In genomic region chr3:184526158-184526483, GRCh38 we compare ENCODE assay signal across 9 cellular contexts. TPM values are rescaled to one million over a fixed set of nuclear protein-coding genes. Genes with fewer than 3 reads are reported as not detected.
DNase-seq lines count a peak whose midpoint lies in the region; ATAC-seq and TF ChIP-seq lines count a peak whose summit lies in the region.
"Had no signal": no experiment of that assay in that cellular context is flagged by ENCODE, and none has a peak within 500 bp of the region (broad histone marks: within the 10 kb centered on the region; RNA-seq: fewer than 3 reads in every experiment).

No MANE protein-coding gene starts in this region.

- no peak for TF ChIP-seq RAD21 in IMR-90 (IDR thresholded peaks at IDR 0.05; ENCODE audit: low read length)

- peaks cover 7% of the 10 kb centered on the region for H3K4me1 Mint-ChIP-seq in nephron

- H2BK5ac ChIP-seq in IMR-90 (ENCODE audit: low read depth, low read length, poor library complexity, severe bottlenecking), result no peak overlapping the region

- no peak overlapping the region for H2AK5ac ChIP-seq in IMR-90 (ENCODE audit: low read depth, low read length)

- no peak overlapping the region for H2BK20ac ChIP-seq in IMR-90 (ENCODE audit: low read depth, low read length)

- H3K9me3 ChIP-seq in BE2C, result no peaks in the 10 kb centered on the region
- H3K9me3 ChIP-seq in IMR-90 (ENCODE audit: control insufficient read depth, insufficient read depth, low read length), result no peaks in the 10 kb centered on the region

- H4K20me1 ChIP-seq in IMR-90 (ENCODE audit: insufficient read depth, low read length), result no peaks in the 10 kb centered on the region

- peak overlapping the region; percentile 36 for H2AFZ ChIP-seq in IMR-90 (replicated peaks; ENCODE audit: low read length, poor library complexity)

- 11% methylated on average over 3 of the region's 7 CpGs; no CpG with 5 or more reads in 1 of the 2 experiments for WGBS in IMR-90 (ENCODE audit: extremely low coverage in 2 of 2, insufficient read length in 1 of 2), 2 experiments

- ATAC-seq in IMR-90 (ENCODE audit: low read depth), result no peak
- no peak for ATAC-seq in HG02981 (IDR thresholded peaks at IDR 0.05; ENCODE audit: unreplicated experiment)

- no peak overlapping the region for H3K18ac ChIP-seq in IMR-90 (ENCODE audit: low read depth, low read length)

- H3K4me1 ChIP-seq in BE2C (no peaks in the 10 kb centered on the region), IMR-90 (ENCODE audit: control insufficient read depth, insufficient read depth, low read length) (peaks cover 3% of the 10 kb centered on the region; the same call in 1 of the 2 replicates)

- TF ChIP-seq CTCF in BE2C (IDR thresholded peaks at IDR 0.05; ENCODE audit: low read depth, low read length) (0 out of 2 replicates have a peak, but pooled peaks have one; percentile 11), IMR-90 (conservative IDR thresholded peaks at IDR 0.05; ENCODE audit: low read depth, low read length) (no peak), coronary artery (IDR thresholded peaks at IDR 0.05) (no peak), nephron (IDR thresholded peaks at IDR 0.05; ENCODE audit: unreplicated experiment in 3 of 3) (no peak)

- no peak overlapping the region for H4K91ac ChIP-seq in IMR-90 (ENCODE audit: insufficient read depth, low read depth, low read length)

- H3K27ac ChIP-seq in IMR-90 (ENCODE audit: insufficient read depth, low read length), result no peak overlapping the region
- H3K27ac ChIP-seq in coronary artery, result no peak overlapping the region

- H3K4me2 ChIP-seq in IMR-90 (ENCODE audit: low read depth, low read length), result peak overlapping the region; percentile 1; the same call in 1 of the 2 replicates

- dilution Hi-C loops in IMR-90 (cut with HindIII; ENCODE audit: low sequenced_read_pairs, unreplicated experiment), result loop anchor here (25.0 kb wide), 1 partner anchor 164 kb away; the partner anchor contains the start of genes CLCN2 and POLR2H

- H3K9me1 ChIP-seq in IMR-90 (ENCODE audit: insufficient read depth, low read length), result no peaks in the 10 kb centered on the region

- no peaks in the 10 kb centered on the region for H3K36me3 Mint-ChIP-seq in nephron (ENCODE audit: low read depth)

- in situ Hi-C loops in IMR-90 (cut with MboI; ENCODE audit: low sequenced_read_pairs), result no loop called here

- no peak overlapping the region for H4K8ac ChIP-seq in IMR-90 (ENCODE audit: low read depth in 2 of 2, low read length in 2 of 2)

- no peaks in the 10 kb centered on the region for H3K79me1 ChIP-seq in IMR-90 (ENCODE audit: low read depth in 1 of 2, low read length in 2 of 2)

- peaks cover 87% of the 10 kb centered on the region for H3K27me3 Mint-ChIP-seq in nephron (ENCODE audit: low read depth)

- no peak overlapping the region for H3K56ac ChIP-seq in IMR-90 (ENCODE audit: extremely low read depth, insufficient read depth, low read length)

- TF ChIP-seq POLR2A in IMR-90 (IDR thresholded peaks at IDR 0.05; ENCODE audit: low read depth, low read length), result no peak

- no peak overlapping the region for H3K4ac ChIP-seq in IMR-90 (ENCODE audit: low read depth, low read length)

- H3K14ac ChIP-seq in IMR-90 (replicated peaks; ENCODE audit: low read depth, low read length), result no peak overlapping the region

- no peak for DNase-seq in BE2C
- DNase-seq in IMR-90, result no peak
- DNase-seq in coronary artery (ENCODE audit: low spot score), result no peak
- DNase-seq in Kasumi-1 (lab: John Stamatoyannopoulos, UW), result no peak
- DNase-seq in iPS-NIHi7 (ENCODE audit: extremely low spot score), result no peak
- DNase-seq in hepatic stellate cell (ENCODE audit: low spot score), result no peak
- DNase-seq: NCI-H524 treated with DMSO at 0.1 percent for 48 hours had no signal

- H2AK9ac ChIP-seq in IMR-90 (replicated peaks; ENCODE audit: low read depth, low read length, poor library complexity), result no peak overlapping the region

- no TSS peak for BruUV-seq in IMR-90 (replicated peaks; lab: Mats Ljungman, UMichigan)

- intact Hi-C loops in IMR-90 (cut with micrococcal nuclease), result loop anchor here (5.0 kb wide), 1 partner anchor 49 kb away; no protein-coding TSS in a partner anchor

- H3K23ac ChIP-seq in IMR-90 (ENCODE audit: low read depth, low read length), result no peak overlapping the region

- no peak overlapping the region for H2BK120ac ChIP-seq in IMR-90 (ENCODE audit: low read depth, low read length)

- no peaks in the 10 kb centered on the region for H3K9me3 Mint-ChIP-seq in nephron

- no peak overlapping the region for H2BK15ac ChIP-seq in IMR-90 (ENCODE audit: low read depth, low read length)

- no peak overlapping the region for H3K4me3 ChIP-seq in BE2C (ENCODE audit: low read depth, low read length)
- H3K4me3 ChIP-seq in IMR-90 (ENCODE audit: insufficient read depth, low read depth, low read length), result no peak overlapping the region
- H3K4me3 ChIP-seq in coronary artery, result peak overlapping the region; percentile 70

- peaks cover 95% of the 10 kb centered on the region for H3K27me3 ChIP-seq in BE2C
- H3K27me3 ChIP-seq in IMR-90 (ENCODE audit: control insufficient read depth, insufficient read depth, low read length), result peaks cover 55% of the 10 kb centered on the region

- H3K36me3 ChIP-seq in BE2C, result no peaks in the 10 kb centered on the region
- no peaks in the 10 kb centered on the region for H3K36me3 ChIP-seq in IMR-90 (ENCODE audit: control insufficient read depth, insufficient read depth, low read length)

- CTCF ChIA-PET in IMR-90 (lab: Yijun Ruan, JAX), result interaction anchor here (2.9 kb wide), 1 partner anchor 12 kb away, joined by 9 read pairs; no protein-coding TSS in a partner anchor

- POLR2A ChIA-PET in IMR-90 (lab: Charles Lee; ENCODE audit: unreplicated experiment), result interaction anchor here (0.7 kb wide), 1 partner anchor 25 kb away, joined by 14 read pairs; no protein-coding TSS in a partner anchor

- no peak overlapping the region for H4K5ac ChIP-seq in IMR-90 (ENCODE audit: low read depth, low read length)

- no peak overlapping the region for H3K27ac Mint-ChIP-seq in nephron

- H3K9ac ChIP-seq in IMR-90 (ENCODE audit: low read depth, low read length), result no peak overlapping the region

- H3K4me3 Mint-ChIP-seq in nephron, result peak overlapping the region; percentile 71 to 77 (median 77)

TF ChIP-seq in IMR-90, 13 proteins besides CTCF, POLR2A, EP300 and RAD21:
- TF ChIP-seq BHLHE40 (IDR thresholded peaks at IDR 0.05; ENCODE audit: low read depth, low read length) (no peak), RCOR1 (IDR thresholded peaks at IDR 0.05; ENCODE audit: insufficient replicate concordance, low read length) (no peak), CHD1 (IDR thresholded peaks at IDR 0.05; ENCODE audit: low read depth, low read length) (no peak), MAZ (IDR thresholded peaks at IDR 0.05; ENCODE audit: borderline replicate concordance, low read depth, low read length) (no peak), USF2 (IDR thresholded peaks at IDR 0.05; ENCODE audit: low read depth, low read length) (no peak), NFE2L2 (IDR thresholded peaks at IDR 0.05; ENCODE audit: low read depth, low read length) (no peak), CEBPB (IDR thresholded peaks at IDR 0.05; ENCODE audit: low read depth, low read length) (no peak), MXI1 (IDR thresholded peaks at IDR 0.05; ENCODE audit: borderline replicate concordance, low read depth, low read length) (no peak)

RNA-seq across cellular contexts. Expression of gene EPHB3, which starts 35.5 kb away (rescaled TPM):
- polyA plus RNA-seq in BE2C (2012; ENCODE audit: insufficient read depth, insufficient read length, low read depth), result 28.9 TPM
- 0.72 and 0.83 TPM in 2 replicates for total RNA-seq in IMR-90 (2012; rRNA removed)
- 2.2 and 2.9 TPM in 2 replicates for polyA plus RNA-seq in IMR-90 (2012; rRNA removed)
- 1.6 and 3.6 TPM in 2 replicates for polyA plus RNA-seq in IMR-90 (2012; cell fraction: cytosol; rRNA removed)
- 14.5 and 15.0 TPM in 2 replicates for polyA plus RNA-seq in IMR-90 (2012; cell fraction: nucleus; rRNA removed; ENCODE audit: low replicate concordance)
